ENCODE assay signal across 11 cellular contexts in genomic region chr4:149831656-149832208, GRCh38. TPM values are rescaled to one million over a fixed set of nuclear protein-coding genes. Genes with fewer than 3 reads are reported as not detected.
"Had no signal": no experiment of that assay in that cellular context is flagged by ENCODE, and none has a peak within 500 bp of the region (broad histone marks: within the 10 kb centered on the region; RNA-seq: fewer than 3 reads in every experiment).

No MANE protein-coding gene starts in this region.

- H3K27ac Mint-ChIP-seq: HFFc6 had no signal

- H3K9me3 Mint-ChIP-seq: HFFc6 had no signal

- DNase-seq: GM23248, GOT3, H7, HFFc6, IMR-90 had no signal

- H3K4me3 Mint-ChIP-seq: HFFc6 had no signal

- H3K27ac ChIP-seq: GM23248 had no signal

- H3K36me3 ChIP-seq: HAP-1 had no signal

- H3K9me3 ChIP-seq: HAP-1 had no signal

- FAIRE-seq: HTR-8/SVneo, K562 had no signal

- H2AFZ ChIP-seq: GM23248 had no signal

- ATAC-seq: HCT116, K562 had no signal

- H3K4me3 ChIP-seq: GM23248, HAP-1, K562 had no signal

- H3K9ac ChIP-seq: GM23248 had no signal

RNA-seq across cellular contexts. Expression of gene IQCM, which starts 16.1 kb away (rescaled TPM):
- total RNA-seq: H4, HT-29, IMR-90, K562 had no signal
- polyA plus RNA-seq: GM23248, IMR-90, K562 had no signal
